Comparison of ENCODE assay signal across 19 cellular contexts in genomic region chr10:103629581-103629980, GRCh38.
A peak's percentile ranks its signal among the peaks of the same experiment; 100 is the strongest.
DNase-seq lines count a peak whose midpoint lies in the region; ATAC-seq and TF ChIP-seq lines count a peak whose summit lies in the region.
"Had no signal": no experiment of that assay in that cellular context is flagged by ENCODE, and none has a peak within 500 bp of the region (broad histone marks: within the 10 kb centered on the region; RNA-seq: fewer than 3 reads in every experiment).

No MANE protein-coding gene starts in this region.

- H3K9me3 ChIP-seq in AG04450 (ENCODE audit: control insufficient read depth, insufficient read depth, low read length) (no peaks in the 10 kb centered on the region; the same call in 1 of the 2 replicates), Caco-2 (no peaks in the 10 kb centered on the region), gastroesophageal sphincter (no peaks in the 10 kb centered on the region)
- H3K9me3 ChIP-seq in naive thymus-derived CD4-positive, alpha-beta T cell (ENCODE audit: control insufficient read depth in 2 of 3, low read length in 3 of 3), result no peaks in the 10 kb centered on the region
- H3K9me3 ChIP-seq: BE2C had no signal

- no peak for TF ChIP-seq EP300 in gastroesophageal sphincter (IDR thresholded peaks at IDR 0.05)

- H2AFZ ChIP-seq in GM23338, result no peak overlapping the region

- no peaks in the 10 kb centered on the region for H3F3A ChIP-seq in GM23338 (replicated peaks; ENCODE audit: low read depth)

- H3K27ac Mint-ChIP-seq in GM23338 (no peak overlapping the region), Caco-2 (ENCODE audit: unreplicated experiment) (no peak overlapping the region)
- H3K27ac Mint-ChIP-seq in naive thymus-derived CD4-positive, alpha-beta T cell, result no peak overlapping the region
- H3K27ac Mint-ChIP-seq: CD4-positive, alpha-beta T cell had no signal

- BruUV-seq in Caco-2 (replicated peaks; lab: Mats Ljungman, UMichigan), result no TSS peak

- 60% methylated on average over 1 to 2 of the region's 3 CpGs for WGBS in gastroesophageal sphincter (ENCODE audit: low coverage in 1 of 2), 2 donors

- H3K4me1 Mint-ChIP-seq in GM23338 (peaks cover 3% of the 10 kb centered on the region; the same call in 2 of the 3 replicates), Caco-2 (ENCODE audit: low read depth, unreplicated experiment) (no peaks in the 10 kb centered on the region)
- H3K4me1 Mint-ChIP-seq in naive thymus-derived CD4-positive, alpha-beta T cell, result peaks cover 0 to 2% (median 0%) of the 10 kb centered on the region in 7 donors

- no peaks in the 10 kb centered on the region for H3K36me3 ChIP-seq in GM23338 (ENCODE audit: insufficient read depth)
- no peaks in the 10 kb centered on the region for H3K36me3 ChIP-seq in Caco-2 (ENCODE audit: control insufficient read depth, insufficient read depth, low read length)
- no peaks in the 10 kb centered on the region for H3K36me3 ChIP-seq in naive thymus-derived CD4-positive, alpha-beta T cell (ENCODE audit: control insufficient read depth in 2 of 3, insufficient read depth in 3 of 3, low read length in 3 of 3)
- H3K36me3 ChIP-seq in gastroesophageal sphincter, result peaks cover 0 to 65% of the 10 kb centered on the region in 2 donors

- H3K4me1 ChIP-seq in GM23338 (ENCODE audit: insufficient read depth) (no peaks in the 10 kb centered on the region), Caco-2 (no peaks in the 10 kb centered on the region), gastroesophageal sphincter (peaks cover 0 to 15% (median 0%) of the 10 kb centered on the region in 3 donors)
- H3K4me1 ChIP-seq in naive thymus-derived CD4-positive, alpha-beta T cell (ENCODE audit: control insufficient read depth in 2 of 2, insufficient read depth in 2 of 2, low read length in 2 of 2), result no peaks in the 10 kb centered on the region
- H3K4me1 ChIP-seq: BE2C had no signal

- no peak overlapping the region for H3K4me2 ChIP-seq in GM23338

- intact Hi-C loops in Caco-2 (cut with micrococcal nuclease; ENCODE audit: unreplicated experiment), result no loop called here
- intact Hi-C loops in naive thymus-derived CD4-positive, alpha-beta T cell (cut with micrococcal nuclease), result no loop called here

- TF ChIP-seq CTCF in AG04450 (IDR thresholded peaks at IDR 0.05; ENCODE audit: low read depth, low read length), result no peak
- TF ChIP-seq CTCF in GM23338 (conservative IDR thresholded peaks at IDR 0.05; ENCODE audit: low read depth in 2 of 2), result no peak
- no peak for TF ChIP-seq CTCF in RWPE1 (conservative IDR thresholded peaks at IDR 0.05; ENCODE audit: low read depth)
- no peak for TF ChIP-seq CTCF in Caco-2 (IDR thresholded peaks at IDR 0.05; ENCODE audit: insufficient read depth in 1 of 2, low read depth in 1 of 2, low read length in 1 of 2, severe bottlenecking in 1 of 2, unreplicated experiment in 1 of 2)
- no peak for TF ChIP-seq CTCF in gastroesophageal sphincter (IDR thresholded peaks at IDR 0.05)

- H3K27ac ChIP-seq in AG04450 (ENCODE audit: low read depth, low read length), result peak overlapping the region; percentile 2
- H3K27ac ChIP-seq in GM23338 (ENCODE audit: low read depth), result no peak overlapping the region
- peak overlapping the region; percentile 36 for H3K27ac ChIP-seq in RWPE1
- H3K27ac ChIP-seq in substantia nigra (ENCODE audit: low read depth, low read length, poor library complexity, severe bottlenecking), result peak overlapping the region; percentile 15
- H3K27ac ChIP-seq in naive thymus-derived CD4-positive, alpha-beta T cell (ENCODE audit: low read depth, low read length), result no peak overlapping the region
- no peak overlapping the region for H3K27ac ChIP-seq in gastroesophageal sphincter
- H3K27ac ChIP-seq: C4-2B, HL-60 had no signal

- no peaks in the 10 kb centered on the region for H3K79me2 ChIP-seq in GM23338 (replicated peaks; ENCODE audit: insufficient read depth)

- peaks cover 2% of the 10 kb centered on the region; the same call in 2 of the 3 replicates for H3K36me3 Mint-ChIP-seq in GM23338 (ENCODE audit: low read depth)
- peaks cover 5% of the 10 kb centered on the region for H3K36me3 Mint-ChIP-seq in Caco-2 (ENCODE audit: insufficient read depth, unreplicated experiment)
- H3K36me3 Mint-ChIP-seq in naive thymus-derived CD4-positive, alpha-beta T cell, result peaks cover 0 to 11% (median 3%) of the 10 kb centered on the region in 5 donors

- DNase-seq in AG04450 (ENCODE audit: low read depth, low spot score), result no peak
- no peak for DNase-seq in GM23338 (ENCODE audit: low spot score)
- no peak for DNase-seq in RWPE1 (ENCODE audit: low spot score)
- DNase-seq in substantia nigra (lab: John Stamatoyannopoulos, UW), result no peak
- DNase-seq in NOMO-1 treated with dmso at 0.1 percent for 144 hours (lab: John Stamatoyannopoulos, UW; ENCODE audit: unreplicated experiment), result no peak
- no peak for DNase-seq in Caco-2
- DNase-seq in naive thymus-derived CD4-positive, alpha-beta T cell, result no peak
- DNase-seq: 8988T; BE2C; CD4-positive, alpha-beta T cell; DMS153; DMS79; GF-D8; GOT3; H7 had no signal

- ATAC-seq in GM23338, result peak; percentile 36; the same call in 2 of the 3 replicates
- ATAC-seq in naive thymus-derived CD4-positive, alpha-beta T cell, result no peak
- no peak for ATAC-seq in gastroesophageal sphincter
- ATAC-seq: K562 had no signal

- no peaks in the 10 kb centered on the region for H3K9me2 ChIP-seq in GM23338 (ENCODE audit: insufficient read depth)

- peaks cover 9% of the 10 kb centered on the region for H3K27me3 Mint-ChIP-seq in GM23338 (ENCODE audit: insufficient read depth, low read depth, poor library complexity)
- no peaks in the 10 kb centered on the region for H3K27me3 Mint-ChIP-seq in Caco-2 (ENCODE audit: insufficient read depth, unreplicated experiment)
- H3K27me3 Mint-ChIP-seq in naive thymus-derived CD4-positive, alpha-beta T cell, result no peaks in the 10 kb centered on the region
- H3K27me3 Mint-ChIP-seq: CD4-positive, alpha-beta T cell had no signal

- H3K9me3 Mint-ChIP-seq in GM23338, result no peaks in the 10 kb centered on the region; the same call in 1 of the 3 replicates
- no peaks in the 10 kb centered on the region for H3K9me3 Mint-ChIP-seq in Caco-2 (ENCODE audit: unreplicated experiment)
- H3K9me3 Mint-ChIP-seq in naive thymus-derived CD4-positive, alpha-beta T cell, result no peaks in the 10 kb centered on the region
- H3K9me3 Mint-ChIP-seq: CD4-positive, alpha-beta T cell had no signal

- no peaks in the 10 kb centered on the region for H4K20me1 ChIP-seq in GM23338 (replicated peaks; ENCODE audit: insufficient read depth)

- no peak for TF ChIP-seq POLR2A in gastroesophageal sphincter (IDR thresholded peaks at IDR 0.05)

- POLR2A ChIA-PET in AG04450 (lab: Yijun Ruan, JAX), result interaction anchor here (1.1 kb wide), 1 partner anchor 16 kb away, joined by 3 read pairs; no protein-coding TSS in a partner anchor
- POLR2A ChIA-PET in RWPE1 (lab: Yijun Ruan, JAX; ENCODE audit: low non-redundant PET), result no interaction called here
- POLR2A ChIA-PET in Caco-2 (lab: Charles Lee), result no interaction called here
- POLR2A ChIA-PET in naive thymus-derived CD4-positive, alpha-beta T cell (lab: Charles Lee), result no interaction called here

- H3K27me3 ChIP-seq in AG04450 (ENCODE audit: control insufficient read depth, insufficient read depth, low read length) (no peaks in the 10 kb centered on the region), GM23338 (ENCODE audit: insufficient read depth) (no peaks in the 10 kb centered on the region), Caco-2 (replicated peaks; ENCODE audit: control insufficient read depth, insufficient read depth, low read length) (no peaks in the 10 kb centered on the region), gastroesophageal sphincter (no peaks in the 10 kb centered on the region)
- no peaks in the 10 kb centered on the region for H3K27me3 ChIP-seq in naive thymus-derived CD4-positive, alpha-beta T cell (ENCODE audit: control insufficient read depth in 2 of 2, insufficient read depth in 2 of 2, low read length in 2 of 2)
- H3K27me3 ChIP-seq: BE2C had no signal

- H3K4me3 Mint-ChIP-seq in GM23338, result no peak overlapping the region
- no peak overlapping the region for H3K4me3 Mint-ChIP-seq in Caco-2 (ENCODE audit: unreplicated experiment)
- H3K4me3 Mint-ChIP-seq in naive thymus-derived CD4-positive, alpha-beta T cell, result no peak overlapping the region
- H3K4me3 Mint-ChIP-seq: CD4-positive, alpha-beta T cell had no signal

- CTCF ChIA-PET in AG04450 (lab: Charles Lee) (no interaction called here), RWPE1 (lab: Yijun Ruan, JAX) (no interaction called here), Caco-2 (lab: Charles Lee) (no interaction called here)
- CTCF ChIA-PET in naive thymus-derived CD4-positive, alpha-beta T cell (lab: Charles Lee), result no interaction called here

- H3K4me3 ChIP-seq in AG04450 (ENCODE audit: low read depth, low read length), result no peak overlapping the region
- no peak overlapping the region for H3K4me3 ChIP-seq in GM23338
- no peak overlapping the region for H3K4me3 ChIP-seq in Caco-2 (ENCODE audit: low read depth, low read length)
- H3K4me3 ChIP-seq in naive thymus-derived CD4-positive, alpha-beta T cell (ENCODE audit: low read length), result no peak overlapping the region
- no peak overlapping the region for H3K4me3 ChIP-seq in gastroesophageal sphincter
- H3K4me3 ChIP-seq: K562 had no signal

TF ChIP-seq in GM23338, 12 proteins besides CTCF, POLR2A, EP300 and RAD21 (continues in another document):
- TF ChIP-seq NANOG (IDR thresholded peaks at IDR 0.05; ENCODE audit: borderline replicate concordance) (no peak), JUNB (IDR thresholded peaks at IDR 0.05; ENCODE audit: unreplicated experiment) (no peak), ZNF114 (CRISPR knock-in tag; IDR thresholded peaks at IDR 0.05) (no peak), STAT1 (IDR thresholded peaks at IDR 0.05; ENCODE audit: unreplicated experiment) (no peak), POLR2AphosphoS5 (IDR thresholded peaks at IDR 0.05; ENCODE audit: low read depth) (no peak), ETS1 (IDR thresholded peaks at IDR 0.05) (no peak)

Comparison
In these comparisons a context has a peak if more than half of its experiments do, and no peak if none do; other contexts are left out.
1. H3K27ac ChIP-seq: peak in AG04450 (single experiment), RWPE1 (single experiment) and substantia nigra (single experiment); none in GM23338 (single experiment), naive thymus-derived CD4-positive, alpha-beta T cell (single experiment) and gastroesophageal sphincter (0 of 4).